26 cellular contexts compared by ENCODE assay signal in the genomic region with DNA sequence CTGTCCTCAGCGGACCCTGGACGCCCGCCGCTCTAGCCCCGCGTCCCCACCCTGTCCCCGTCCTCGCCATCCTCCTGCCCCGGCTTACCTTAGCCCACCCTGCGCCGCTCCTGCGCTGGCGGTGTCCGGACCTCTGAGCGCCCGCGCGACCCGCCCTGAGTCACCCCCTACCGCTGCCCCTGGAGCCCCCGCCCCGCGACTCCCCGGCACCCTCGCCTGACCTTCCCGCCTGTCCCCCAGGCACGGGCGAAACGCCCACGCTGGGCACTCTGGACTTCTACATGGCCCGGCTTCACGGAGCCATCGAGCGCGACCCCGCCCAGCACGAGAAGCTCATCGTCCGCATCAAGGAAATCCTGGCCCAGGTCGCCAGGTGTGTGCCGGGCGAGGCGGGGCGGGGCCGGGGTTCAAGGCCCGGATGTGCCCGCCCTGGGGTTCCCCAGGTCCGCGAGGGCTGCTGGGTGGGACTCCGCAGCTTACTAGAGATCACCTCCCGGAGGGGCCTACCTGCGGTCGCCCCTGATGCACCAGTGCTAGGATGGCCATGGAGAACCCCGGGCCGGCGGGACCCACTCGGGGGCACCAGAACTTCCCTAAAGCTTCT. TPM values are rescaled to one million over a fixed set of nuclear protein-coding genes. Genes with fewer than 3 reads are reported as not detected.
DNase-seq lines count a peak whose midpoint lies in the region; ATAC-seq and TF ChIP-seq lines count a peak whose summit lies in the region.
"Had no signal": no experiment of that assay in that cellular context is flagged by ENCODE, and none has a peak within 500 bp of the region (broad histone marks: within the 10 kb centered on the region; RNA-seq: fewer than 3 reads in every experiment).

No MANE protein-coding gene starts in this region.

- peaks cover 31% of the 10 kb centered on the region for H3F3A ChIP-seq in SK-N-SH (replicated peaks; ENCODE audit: insufficient read depth)

- TF ChIP-seq POLR2A in stomach (IDR thresholded peaks at IDR 0.05): no peak

- H3K79me2 ChIP-seq in SK-N-SH (ENCODE audit: insufficient read depth): peaks cover 9% of the 10 kb centered on the region

- H3K4me3 ChIP-seq in SK-N-SH (ENCODE audit: low read depth in 2 of 2, low read length in 1 of 2): no peak overlapping the region
- peak overlapping the region; percentile 11; the same call in 1 of the 2 replicates for H3K4me3 ChIP-seq in iPS-20b (ENCODE audit: low read length)
- no peak overlapping the region for H3K4me3 ChIP-seq in stomach
- H3K4me3 ChIP-seq: adrenal gland, breast epithelium, prostate gland, SJCRH30 had no signal

- H3K36me3 ChIP-seq in SK-N-SH (replicated peaks in 1 of 2; ENCODE audit: control insufficient read depth in 1 of 2, insufficient read depth in 2 of 2, low read length in 1 of 2) (peaks cover 6 to 13% of the 10 kb centered on the region in 2 experiments), iPS-20b (ENCODE audit: insufficient read depth, low read depth, low read length) (no peaks in the 10 kb centered on the region), stomach (peaks cover 0 to 24% (median 19%) of the 10 kb centered on the region in 4 donors)
- H3K36me3 ChIP-seq: adrenal gland, breast epithelium, prostate gland had no signal

- no peak overlapping the region for H3K4me2 ChIP-seq in SK-N-SH

- no peak overlapping the region for H3K9ac ChIP-seq in SK-N-SH
- H3K9ac ChIP-seq in iPS-20b (ENCODE audit: low read depth, low read length): no peak overlapping the region

- POLR2A ChIA-PET in SK-N-SH (lab: Yijun Ruan, JAX): interaction anchor here (0.7 kb wide), 1 partner anchor 17 kb away, joined by 3 read pairs; no protein-coding TSS in a partner anchor

- H3K4me1 ChIP-seq in SK-N-SH (ENCODE audit: control insufficient read depth in 1 of 2, insufficient read depth in 2 of 2, low read depth in 1 of 2, low read length in 1 of 2) (peaks cover 2 to 7% of the 10 kb centered on the region in 2 experiments; a peak in 2 of 4 replicates), iPS-20b (ENCODE audit: insufficient read depth, low read length) (peaks cover 5% of the 10 kb centered on the region; the same call in 1 of the 2 replicates), stomach (peaks cover 14 to 41% (median 34%) of the 10 kb centered on the region in 4 donors)
- H3K4me1 ChIP-seq: breast epithelium, prostate gland, SJCRH30 had no signal

- no peak overlapping the region for H3K4me3 Mint-ChIP-seq in effector memory CD8-positive, alpha-beta T cell
- H3K4me3 Mint-ChIP-seq: HFFc6 had no signal

- TF ChIP-seq RAD21 in SK-N-SH (IDR thresholded peaks at IDR 0.05; ENCODE audit: low read length): no peak

- peaks cover 0 to 7% of the 10 kb centered on the region in 2 donors for H3K4me1 Mint-ChIP-seq in effector memory CD8-positive, alpha-beta T cell (ENCODE audit: low read depth in 2 of 2)

- H2AFZ ChIP-seq in SK-N-SH (ENCODE audit: low read depth): no peak overlapping the region

- H4K20me1 ChIP-seq in SK-N-SH (ENCODE audit: insufficient read depth): peaks cover 4% of the 10 kb centered on the region; the same call in 1 of the 2 replicates

- H3K27ac ChIP-seq in SK-N-SH (ENCODE audit: low read depth in 2 of 2, low read length in 1 of 2) (no peak overlapping the region), iPS-20b (ENCODE audit: low read length) (no peak overlapping the region), stomach (peak overlapping the region in 3 of 5 donors; percentile 25 to 82 (median 68))
- H3K27ac ChIP-seq: breast epithelium, SJCRH30, WERI-Rb-1 had no signal

- CTCF ChIA-PET in SK-N-SH (lab: Yijun Ruan, JAX): interaction anchor here (1.0 to 5.8 kb wide), 3 partner anchors 8 to 41 kb away, joined by 3 to 38 read pairs (median 4); a partner anchor contains a TSS

- WGBS in SK-N-SH (ENCODE audit: low lambda C conversion rate): over 99% methylated on average over 43 of the region's 57 CpGs
- 73 to 90% (median 88%) methylated on average over 37 to 57 of the region's 57 CpGs for WGBS in stomach, 5 donors

- H3K27me3 ChIP-seq in SK-N-SH (ENCODE audit: insufficient read depth) (no peaks in the 10 kb centered on the region), iPS-20b (ENCODE audit: insufficient read depth, low read length) (no peaks in the 10 kb centered on the region), stomach (no peaks in the 10 kb centered on the region)
- H3K27me3 ChIP-seq: adrenal gland, breast epithelium, SJCRH30 had no signal

- no peaks in the 10 kb centered on the region for H3K9me2 ChIP-seq in SK-N-SH

- no peaks in the 10 kb centered on the region for H3K9me3 Mint-ChIP-seq in effector memory CD8-positive, alpha-beta T cell
- H3K9me3 Mint-ChIP-seq: HFFc6 had no signal

- no peaks in the 10 kb centered on the region for H3K27me3 Mint-ChIP-seq in effector memory CD8-positive, alpha-beta T cell

- ATAC-seq in SK-N-SH treated with all-trans-retinoic acid at 6 μM for 48 hours (no peak), GM19467 (IDR thresholded peaks at IDR 0.05; ENCODE audit: unreplicated experiment) (no peak)
- no peak for ATAC-seq in effector memory CD8-positive, alpha-beta T cell (replicated peaks)

- TF ChIP-seq CTCF in SK-N-SH (IDR thresholded peaks at IDR 0.05) (no peak), stomach (IDR thresholded peaks at IDR 0.05) (no peak)

- H3K36me3 Mint-ChIP-seq in effector memory CD8-positive, alpha-beta T cell (ENCODE audit: insufficient read depth): peaks cover 20% of the 10 kb centered on the region

- intact Hi-C loops in stomach (cut with DNase I; ENCODE audit: low total_unique reads): no loop called here

- H3K27ac Mint-ChIP-seq in effector memory CD8-positive, alpha-beta T cell: no peak overlapping the region
- H3K27ac Mint-ChIP-seq: HFFc6 had no signal

- DNase-seq in SK-N-SH (peak; percentile 25), ecto neural progenitor cell (ENCODE audit: low spot score) (peak; percentile 53), stomach (no peak), OCI-M1 (lab: John Stamatoyannopoulos, UW) (no peak)
- no peak for DNase-seq in effector memory CD8-positive, alpha-beta T cell
- DNase-seq: activated CD4-positive, alpha-beta T cell treated with anti-CD3 and anti-CD28 coated beads, Interleukin-2, amount 50 U/mL, for 48 hours; activated gamma-delta T cell; cortex of kidney; foreskin fibroblast; HFFc6; KG1; midbrain; MV-4-11; NCI-H1694 treated with DMSO at 0.1 percent for 48 hours; SJCRH30; stimulated activated CD4-positive, alpha-beta T cell treated with anti-CD3 and anti-CD28 coated beads, Interleukin-2, amount 100 ng/mL, for 48 hours; T-helper 2 cell; WERI-Rb-1 had no signal

- no peaks in the 10 kb centered on the region for H3K9me3 ChIP-seq in SK-N-SH
- no peaks in the 10 kb centered on the region for H3K9me3 ChIP-seq in iPS-20b (ENCODE audit: insufficient read depth, low read depth, low read length)
- H3K9me3 ChIP-seq in stomach: no peaks in the 10 kb centered on the region
- H3K9me3 ChIP-seq: adrenal gland, breast epithelium, prostate gland, SJCRH30 had no signal

- TF ChIP-seq EP300 in SK-N-SH (IDR thresholded peaks at IDR 0.05; ENCODE audit: borderline replicate concordance in 1 of 2, low read depth in 1 of 2, low read length in 1 of 2) (no peak), stomach (IDR thresholded peaks at IDR 0.05) (no peak)

TF ChIP-seq in SK-N-SH, 30 proteins besides CTCF, POLR2A, EP300 and RAD21 (continues in another document):
- no peak for TF ChIP-seq FOXJ3 (CRISPR knock-in tag; IDR thresholded peaks at IDR 0.05)
- TF ChIP-seq FOXM1 (IDR thresholded peaks at IDR 0.05; ENCODE audit: low read depth): no peak
- TF ChIP-seq JUND (IDR thresholded peaks at IDR 0.05): no peak
- no peak for TF ChIP-seq TCF12 (IDR thresholded peaks at IDR 0.05)
- no peak for TF ChIP-seq NRF1 (IDR thresholded peaks at IDR 0.05; ENCODE audit: low read depth, low read length)

TF ChIP-seq in SK-N-SH treated with all-trans-retinoic acid at 6 μM for 48 hours, 23 proteins besides CTCF, POLR2A, EP300 and RAD21 (continues in another document):
- no peak for TF ChIP-seq CSDC2 (CRISPR knock-in tag; IDR thresholded peaks at IDR 0.05)
- no peak for TF ChIP-seq TCF4 (CRISPR knock-in tag; IDR thresholded peaks at IDR 0.05; ENCODE audit: borderline replicate concordance)
- no peak for TF ChIP-seq ESRRG (CRISPR knock-in tag; IDR thresholded peaks at IDR 0.05)
- TF ChIP-seq BACH2 (CRISPR knock-in tag; IDR thresholded peaks at IDR 0.05; ENCODE audit: borderline replicate concordance): no peak

RNA-seq across cellular contexts. Expression of a gene that starts 5.1 kb away (rescaled TPM):
- polyA plus RNA-seq in SK-N-SH (2012; rRNA removed) (88.2 and 92.0 TPM in 2 replicates), stomach (100 to 1,000 TPM in 1 of 3 donors, 10 to 100 TPM in 2; 79.5 to 103 (median 80.6) TPM)
- polyA plus RNA-seq in SK-N-SH (2012; cell fraction: cytosol; rRNA removed): 70.6 and 79.6 TPM in 2 replicates
- polyA plus RNA-seq in SK-N-SH (2012; cell fraction: nucleus; rRNA removed): 217 and 375 TPM in 2 replicates
- total RNA-seq in stomach: 100 to 1,000 TPM in 3 of 5 donors, 10 to 100 TPM in 2; 39.8 to 638 (median 160) TPM

RNA-seq across cellular contexts. Expression of a gene that starts 7.4 kb away (rescaled TPM):
- polyA plus RNA-seq in SK-N-SH (2012; rRNA removed): 0.20 and 0.26 TPM in 2 replicates
- 0.10 and 0.14 TPM in 2 replicates for polyA plus RNA-seq in SK-N-SH (2012; cell fraction: cytosol; rRNA removed)
- 0.54 and 0.60 TPM in 2 replicates for polyA plus RNA-seq in SK-N-SH (2012; cell fraction: nucleus; rRNA removed)
- 1 to 10 TPM in 1 of 5 donors, not detected in 4; 2.9 TPM for total RNA-seq in stomach
- polyA plus RNA-seq in stomach: 1 to 10 TPM in 2 of 3 donors, under 1 TPM in 1; 0.75 to 2.0 (median 1.1) TPM
- polyA plus RNA-seq: neural cell had no signal

RNA-seq across cellular contexts. Expression of a gene that starts 20.5 kb away (rescaled TPM):
- polyA plus RNA-seq in SK-N-SH (2012; rRNA removed) (45.9 and 53.3 TPM in 2 replicates), stomach (10 to 100 TPM in 2 of 3 donors, 1 to 10 TPM in 1; 8.2 to 35.6 (median 34.1) TPM)
- polyA plus RNA-seq in SK-N-SH (2012; cell fraction: cytosol; rRNA removed): 23.5 and 33.7 TPM in 2 replicates
- polyA plus RNA-seq in SK-N-SH (2012; cell fraction: nucleus; rRNA removed): 152 and 202 TPM in 2 replicates
- total RNA-seq in stomach: 10 to 100 TPM in 4 of 5 donors, under 1 TPM in 1; 0.58 to 96.4 (median 62.5) TPM

RNA-seq across cellular contexts. Expression of a gene that starts 28.8 kb away (rescaled TPM):
- polyA plus RNA-seq in SK-N-SH (2012; rRNA removed) (0.78 and 0.92 TPM in 2 replicates), stomach (1 to 10 TPM in 2 of 3 donors, under 1 TPM in 1; 0.50 to 2.6 (median 1.2) TPM)
- polyA plus RNA-seq in SK-N-SH (2012; cell fraction: cytosol; rRNA removed): 0.55 and 1.1 TPM in 2 replicates
- 0.91 and 1.2 TPM in 2 replicates for polyA plus RNA-seq in SK-N-SH (2012; cell fraction: nucleus; rRNA removed)
- total RNA-seq in stomach: 1 to 10 TPM in 1 of 5 donors, under 1 TPM in 1, not detected in 3; 0.37 to 1.0 TPM
- polyA plus RNA-seq: neural cell had no signal

RNA-seq across cellular contexts. Expression of a gene that starts 38.9 kb away (rescaled TPM):
- 0.12 TPM in 1 of 2 replicates, not detected in the other for polyA plus RNA-seq in SK-N-SH (2012; rRNA removed)
- not detected in 2 replicates for polyA plus RNA-seq in SK-N-SH (2012; cell fraction: cytosol; rRNA removed)
- 0.14 and 0.34 TPM in 2 replicates for polyA plus RNA-seq in SK-N-SH (2012; cell fraction: nucleus; rRNA removed)
- not detected for total RNA-seq in stomach
- under 1 TPM in 2 of 3 donors, not detected in 1; 0.28 to 1.00 TPM for polyA plus RNA-seq in stomach
- total RNA-seq: SJCRH30 had no signal
- polyA plus RNA-seq: endothelial cell of umbilical vein, neural cell had no signal

Comparison
In these comparisons a context has a peak if more than half of its experiments do, and no peak if none do; other contexts are left out.
1. DNase-seq: peak in SK-N-SH (single experiment) and ecto neural progenitor cell (single experiment); none in stomach (single experiment), effector memory CD8-positive, alpha-beta T cell (0 of 3) and OCI-M1 (single experiment).
2. H3K27ac ChIP-seq: peak in stomach (3 of 5); none in SK-N-SH (0 of 2) and iPS-20b (single experiment).